In the genomic region with DNA sequence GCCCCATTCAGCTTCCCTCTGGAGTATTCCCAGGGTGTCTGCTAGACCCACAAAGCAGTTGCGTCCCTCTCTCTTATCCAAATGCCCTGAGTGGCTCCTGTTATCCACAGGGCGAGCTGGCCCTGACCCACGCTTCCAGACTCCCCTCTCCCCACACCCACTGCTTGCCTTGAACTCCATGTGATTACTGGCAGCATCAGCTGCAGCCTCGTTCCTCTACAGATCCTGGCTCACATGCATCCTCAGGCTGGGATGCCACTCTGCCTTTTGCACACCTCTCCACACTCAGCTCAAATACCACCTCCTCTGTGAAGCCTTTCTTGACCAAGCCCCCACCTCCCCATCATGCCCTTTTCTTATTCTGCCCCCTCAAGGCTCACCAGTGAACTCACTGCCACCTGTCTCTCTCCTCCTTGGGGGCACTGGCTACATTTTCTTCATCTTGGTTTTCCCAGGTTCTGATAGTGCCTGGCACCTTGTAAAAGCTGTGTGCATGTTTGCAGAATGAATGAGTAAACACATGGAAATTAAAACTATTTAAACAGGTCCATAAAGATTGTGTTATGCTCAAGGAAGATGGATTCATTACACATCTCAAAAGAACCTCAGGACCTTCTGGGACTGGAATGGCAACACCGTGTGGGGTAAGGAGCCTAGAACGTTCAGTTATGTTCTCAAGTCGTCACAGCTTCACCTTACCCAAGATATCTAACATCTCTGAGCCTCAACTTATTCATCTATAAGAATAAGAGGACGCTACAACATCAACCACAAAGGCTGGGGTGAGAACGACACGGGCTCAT, we compare ENCODE assay signal across 1 cellular context.
TF ChIP-seq lines count a peak whose summit lies in the region.

No MANE protein-coding gene starts in this region.

TF ChIP-seq in GM12878, 131 proteins besides CTCF, POLR2A, EP300 and RAD21:
- TF ChIP-seq, protein P1, sequence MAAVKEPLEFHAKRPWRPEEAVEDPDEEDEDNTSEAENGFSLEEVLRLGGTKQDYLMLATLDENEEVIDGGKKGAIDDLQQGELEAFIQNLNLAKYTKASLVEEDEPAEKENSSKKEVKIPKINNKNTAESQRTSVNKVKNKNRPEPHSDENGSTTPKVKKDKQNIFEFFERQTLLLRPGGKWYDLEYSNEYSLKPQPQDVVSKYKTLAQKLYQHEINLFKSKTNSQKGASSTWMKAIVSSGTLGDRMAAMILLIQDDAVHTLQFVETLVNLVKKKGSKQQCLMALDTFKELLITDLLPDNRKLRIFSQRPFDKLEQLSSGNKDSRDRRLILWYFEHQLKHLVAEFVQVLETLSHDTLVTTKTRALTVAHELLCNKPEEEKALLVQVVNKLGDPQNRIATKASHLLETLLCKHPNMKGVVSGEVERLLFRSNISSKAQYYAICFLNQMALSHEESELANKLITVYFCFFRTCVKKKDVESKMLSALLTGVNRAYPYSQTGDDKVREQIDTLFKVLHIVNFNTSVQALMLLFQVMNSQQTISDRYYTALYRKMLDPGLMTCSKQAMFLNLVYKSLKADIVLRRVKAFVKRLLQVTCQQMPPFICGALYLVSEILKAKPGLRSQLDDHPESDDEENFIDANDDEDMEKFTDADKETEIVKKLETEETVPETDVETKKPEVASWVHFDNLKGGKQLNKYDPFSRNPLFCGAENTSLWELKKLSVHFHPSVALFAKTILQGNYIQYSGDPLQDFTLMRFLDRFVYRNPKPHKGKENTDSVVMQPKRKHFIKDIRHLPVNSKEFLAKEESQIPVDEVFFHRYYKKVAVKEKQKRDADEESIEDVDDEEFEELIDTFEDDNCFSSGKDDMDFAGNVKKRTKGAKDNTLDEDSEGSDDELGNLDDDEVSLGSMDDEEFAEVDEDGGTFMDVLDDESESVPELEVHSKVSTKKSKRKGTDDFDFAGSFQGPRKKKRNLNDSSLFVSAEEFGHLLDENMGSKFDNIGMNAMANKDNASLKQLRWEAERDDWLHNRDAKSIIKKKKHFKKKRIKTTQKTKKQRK (IDR thresholded peaks at IDR 0.05; ENCODE audit: low read depth, low read length) = no peak
- TF ChIP-seq, protein P2, sequence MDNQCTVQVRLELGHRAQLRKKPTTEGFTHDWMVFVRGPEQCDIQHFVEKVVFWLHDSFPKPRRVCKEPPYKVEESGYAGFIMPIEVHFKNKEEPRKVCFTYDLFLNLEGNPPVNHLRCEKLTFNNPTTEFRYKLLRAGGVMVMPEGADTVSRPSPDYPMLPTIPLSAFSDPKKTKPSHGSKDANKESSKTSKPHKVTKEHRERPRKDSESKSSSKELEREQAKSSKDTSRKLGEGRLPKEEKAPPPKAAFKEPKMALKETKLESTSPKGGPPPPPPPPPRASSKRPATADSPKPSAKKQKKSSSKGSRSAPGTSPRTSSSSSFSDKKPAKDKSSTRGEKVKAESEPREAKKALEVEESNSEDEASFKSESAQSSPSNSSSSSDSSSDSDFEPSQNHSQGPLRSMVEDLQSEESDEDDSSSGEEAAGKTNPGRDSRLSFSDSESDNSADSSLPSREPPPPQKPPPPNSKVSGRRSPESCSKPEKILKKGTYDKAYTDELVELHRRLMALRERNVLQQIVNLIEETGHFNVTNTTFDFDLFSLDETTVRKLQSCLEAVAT (IDR thresholded peaks at IDR 0.05) = 0 out of 2 replicates have a peak, but pooled peaks have one; percentile 2
- TF ChIP-seq HDGF (IDR thresholded peaks at IDR 0.05) (peak; percentile 79; the same call in 1 of the 2 replicates), CREB1 (IDR thresholded peaks at IDR 0.05; ENCODE audit: low read depth) (no peak), SIN3A (IDR thresholded peaks at IDR 0.05; ENCODE audit: low read depth, low read length) (peak; percentile 1; the same call in 1 of the 2 replicates), CHD1 (IDR thresholded peaks at IDR 0.05; ENCODE audit: low read depth, low read length) (0 out of 2 replicates have a peak, but pooled peaks have one; percentile 66), POU2F2 (IDR thresholded peaks at IDR 0.05; ENCODE audit: borderline replicate concordance, low read depth, low read length) (no peak)
